1 cellular context compared by ENCODE assay signal in genomic region chr14:81980601-81981310, GRCh38.
TF ChIP-seq lines count a peak whose summit lies in the region.

No MANE protein-coding gene starts in this region.

TF ChIP-seq in HepG2, 621 proteins besides CTCF, POLR2A, EP300 and RAD21 (continued from another document and continues in another):
- TF ChIP-seq STAT6 (CRISPR knock-in tag; IDR thresholded peaks at IDR 0.05; ENCODE audit: borderline replicate concordance): no peak
- TF ChIP-seq YEATS4 (CRISPR knock-in tag; IDR thresholded peaks at IDR 0.05; ENCODE audit: borderline replicate concordance): no peak
- no peak for TF ChIP-seq ZBTB20 (CRISPR knock-in tag; IDR thresholded peaks at IDR 0.05; ENCODE audit: borderline replicate concordance, low read depth)
- TF ChIP-seq REL (CRISPR knock-in tag; conservative IDR thresholded peaks at IDR 0.05): no peak
- no peak for TF ChIP-seq ZNF446 (CRISPR knock-in tag; IDR thresholded peaks at IDR 0.05)
- no peak for TF ChIP-seq SNAI1 (CRISPR knock-in tag; IDR thresholded peaks at IDR 0.05; ENCODE audit: borderline replicate concordance)
- TF ChIP-seq ATF7 (IDR thresholded peaks at IDR 0.05): no peak
- TF ChIP-seq ATF7 (CRISPR knock-in tag; IDR thresholded peaks at IDR 0.05): no peak
- TF ChIP-seq ZMYM4 (CRISPR knock-in tag; IDR thresholded peaks at IDR 0.05): peak; percentile 65
- peak; percentile 62 for TF ChIP-seq BCL6 (CRISPR knock-in tag; IDR thresholded peaks at IDR 0.05)
- no peak for TF ChIP-seq HOXA3 (CRISPR knock-in tag; IDR thresholded peaks at IDR 0.05)
- peak; percentile 65; the same call in 1 of the 2 replicates for TF ChIP-seq HNF4A (CRISPR knock-in tag; IDR thresholded peaks at IDR 0.05)
- no peak for TF ChIP-seq ZNF549 (CRISPR knock-in tag; IDR thresholded peaks at IDR 0.05)
- no peak for TF ChIP-seq ISL2 (CRISPR knock-in tag; IDR thresholded peaks at IDR 0.05)
- TF ChIP-seq ATF5 (CRISPR knock-in tag; IDR thresholded peaks at IDR 0.05; ENCODE audit: low read depth): no peak
- peak; percentile 76 for TF ChIP-seq SALL1 (CRISPR knock-in tag; IDR thresholded peaks at IDR 0.05)
- no peak for TF ChIP-seq ZNF720 (CRISPR knock-in tag; IDR thresholded peaks at IDR 0.05)
- TF ChIP-seq DMAP1 (CRISPR knock-in tag; IDR thresholded peaks at IDR 0.05): no peak
- TF ChIP-seq AHDC1 (CRISPR knock-in tag; IDR thresholded peaks at IDR 0.05; ENCODE audit: borderline replicate concordance): 0 out of 2 replicates have a peak, but pooled peaks have one; percentile 22
- no peak for TF ChIP-seq THRA (CRISPR knock-in tag; IDR thresholded peaks at IDR 0.05; ENCODE audit: borderline replicate concordance)
- TF ChIP-seq ZBTB49 (CRISPR knock-in tag; IDR thresholded peaks at IDR 0.05; ENCODE audit: borderline replicate concordance): no peak
- no peak for TF ChIP-seq BCL3 (CRISPR knock-in tag; IDR thresholded peaks at IDR 0.05)
- TF ChIP-seq ZFP91 (CRISPR knock-in tag; IDR thresholded peaks at IDR 0.05; ENCODE audit: borderline replicate concordance): no peak
- TF ChIP-seq MAFF (IDR thresholded peaks at IDR 0.05; ENCODE audit: low read depth, low read length): peak; percentile 74
- TF ChIP-seq E2F1 (CRISPR knock-in tag; IDR thresholded peaks at IDR 0.05): no peak
- TF ChIP-seq CEBPB (IDR thresholded peaks at IDR 0.05; ENCODE audit: borderline replicate concordance, low read depth, low read length): 0 out of 2 replicates have a peak, but pooled peaks have one; percentile 0
- no peak for TF ChIP-seq KIAA2018 (CRISPR knock-in tag; IDR thresholded peaks at IDR 0.05; ENCODE audit: borderline replicate concordance)
